Comparison of ENCODE assay signal across 3 cellular contexts in the genomic region with DNA sequence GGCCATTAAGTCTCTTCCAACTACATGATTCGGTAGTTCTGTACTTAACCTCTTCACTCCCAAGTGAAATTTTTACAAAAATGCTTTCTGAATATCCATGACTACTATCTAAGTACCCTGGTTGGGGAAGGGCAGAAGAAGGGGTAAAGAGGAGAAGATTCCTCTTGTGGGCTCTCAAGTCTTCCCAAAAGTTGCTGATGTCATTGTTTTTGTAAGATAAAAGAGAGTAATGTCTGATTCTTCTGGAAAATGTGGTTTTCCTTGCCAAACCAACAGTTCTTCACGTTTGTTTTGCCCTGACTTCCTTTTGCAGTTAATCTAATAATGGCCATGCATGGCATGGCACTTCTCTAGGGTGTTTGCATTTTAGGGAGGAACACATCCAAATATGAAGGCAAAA.
TF ChIP-seq lines count a peak whose summit lies in the region.

No MANE protein-coding gene starts in this region.

TF ChIP-seq in HepG2, 621 proteins besides CTCF, POLR2A, EP300 and RAD21:
- TF ChIP-seq NFRKB (IDR thresholded peaks at IDR 0.05) (no peak), ZNF205 (CRISPR knock-in tag; IDR thresholded peaks at IDR 0.05) (no peak), KMT2B (CRISPR knock-in tag; IDR thresholded peaks at IDR 0.05) (no peak), ARHGAP35 (CRISPR knock-in tag; IDR thresholded peaks at IDR 0.05; ENCODE audit: borderline replicate concordance) (no peak), HHEX (CRISPR knock-in tag; IDR thresholded peaks at IDR 0.05) (no peak), MAFK (conservative IDR thresholded peaks at IDR 0.05 in 1 of 2, IDR thresholded peaks at IDR 0.05 in 1 of 2; ENCODE audit: low read length in 2 of 2) (peak; percentile 32 to 60; a peak in 2 of 4 replicates), HCFC1 (IDR thresholded peaks at IDR 0.05; ENCODE audit: low read depth, low read length) (no peak), MAFF (IDR thresholded peaks at IDR 0.05; ENCODE audit: low read depth, low read length) (0 out of 2 replicates have a peak, but pooled peaks have one; percentile 39), MED8 (CRISPR knock-in tag; IDR thresholded peaks at IDR 0.05; ENCODE audit: insufficient replicate concordance) (no peak)
- TF ChIP-seq, protein P1, sequence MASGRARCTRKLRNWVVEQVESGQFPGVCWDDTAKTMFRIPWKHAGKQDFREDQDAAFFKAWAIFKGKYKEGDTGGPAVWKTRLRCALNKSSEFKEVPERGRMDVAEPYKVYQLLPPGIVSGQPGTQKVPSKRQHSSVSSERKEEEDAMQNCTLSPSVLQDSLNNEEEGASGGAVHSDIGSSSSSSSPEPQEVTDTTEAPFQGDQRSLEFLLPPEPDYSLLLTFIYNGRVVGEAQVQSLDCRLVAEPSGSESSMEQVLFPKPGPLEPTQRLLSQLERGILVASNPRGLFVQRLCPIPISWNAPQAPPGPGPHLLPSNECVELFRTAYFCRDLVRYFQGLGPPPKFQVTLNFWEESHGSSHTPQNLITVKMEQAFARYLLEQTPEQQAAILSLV (CRISPR knock-in tag; IDR thresholded peaks at IDR 0.05; ENCODE audit: borderline replicate concordance), result no peak

TF ChIP-seq in K562, 482 proteins besides CTCF, POLR2A, EP300 and RAD21 (continues in another document):
- TF ChIP-seq, protein P2, sequence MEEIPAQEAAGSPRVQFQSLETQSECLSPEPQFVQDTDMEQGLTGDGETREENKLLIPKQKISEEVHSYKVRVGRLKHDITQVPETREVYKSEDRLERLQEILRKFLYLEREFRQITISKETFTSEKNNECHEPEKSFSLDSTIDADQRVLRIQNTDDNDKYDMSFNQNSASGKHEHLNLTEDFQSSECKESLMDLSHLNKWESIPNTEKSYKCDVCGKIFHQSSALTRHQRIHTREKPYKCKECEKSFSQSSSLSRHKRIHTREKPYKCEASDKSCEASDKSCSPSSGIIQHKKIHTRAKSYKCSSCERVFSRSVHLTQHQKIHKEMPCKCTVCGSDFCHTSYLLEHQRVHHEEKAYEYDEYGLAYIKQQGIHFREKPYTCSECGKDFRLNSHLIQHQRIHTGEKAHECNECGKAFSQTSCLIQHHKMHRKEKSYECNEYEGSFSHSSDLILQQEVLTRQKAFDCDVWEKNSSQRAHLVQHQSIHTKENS (CRISPR knock-in tag; IDR thresholded peaks at IDR 0.05), result no peak
- TF ChIP-seq ZBTB9 (CRISPR knock-in tag; IDR thresholded peaks at IDR 0.05), result no peak
- TF ChIP-seq EGR1 (conservative IDR thresholded peaks at IDR 0.05), result no peak
- TF ChIP-seq MAFG (tag; conservative IDR thresholded peaks at IDR 0.05), result peak; percentile 84
- 0 out of 2 replicates have a peak, but pooled peaks have one; percentile 10 for TF ChIP-seq ATF7 (IDR thresholded peaks at IDR 0.05)
- peak; percentile 68 for TF ChIP-seq NFE2 (IDR thresholded peaks at IDR 0.05; ENCODE audit: low read depth)
- TF ChIP-seq MAFF (IDR thresholded peaks at IDR 0.05; ENCODE audit: low read length), result peak; percentile 86
- no peak for TF ChIP-seq DEAF1 (CRISPR knock-in tag; IDR thresholded peaks at IDR 0.05)
- TF ChIP-seq MTA1 (IDR thresholded peaks at IDR 0.05; ENCODE audit: borderline replicate concordance), result no peak
- TF ChIP-seq ZNF384 (IDR thresholded peaks at IDR 0.05; ENCODE audit: low read depth, low read length), result 0 out of 2 replicates have a peak, but pooled peaks have one; percentile 20
- TF ChIP-seq MAFK (IDR thresholded peaks at IDR 0.05; ENCODE audit: low read length), result peak; percentile 77
- no peak for TF ChIP-seq IRF2 (CRISPR knock-in tag; IDR thresholded peaks at IDR 0.05)
- peak; percentile 93 for TF ChIP-seq C11orf30 (IDR thresholded peaks at IDR 0.05; ENCODE audit: low read depth)
- TF ChIP-seq JUND (IDR thresholded peaks at IDR 0.05; ENCODE audit: borderline replicate concordance, low read depth, low read length), result 0 out of 2 replicates have a peak, but pooled peaks have one; percentile 11
- no peak for TF ChIP-seq JUND (tag; IDR thresholded peaks at IDR 0.05; ENCODE audit: borderline replicate concordance, low read depth, low read length)
- no peak for TF ChIP-seq ZEB2 (IDR thresholded peaks at IDR 0.05)
- TF ChIP-seq TBL1XR1 (IDR thresholded peaks at IDR 0.05; ENCODE audit: low read length in 2 of 2), result no peak
- no peak for TF ChIP-seq ZNF740 (CRISPR knock-in tag; IDR thresholded peaks at IDR 0.05)
- no peak for TF ChIP-seq ZNF740 (tag; IDR thresholded peaks at IDR 0.05)
- TF ChIP-seq ZNF239 (CRISPR knock-in tag; IDR thresholded peaks at IDR 0.05), result no peak
- TF ChIP-seq, protein P3, sequence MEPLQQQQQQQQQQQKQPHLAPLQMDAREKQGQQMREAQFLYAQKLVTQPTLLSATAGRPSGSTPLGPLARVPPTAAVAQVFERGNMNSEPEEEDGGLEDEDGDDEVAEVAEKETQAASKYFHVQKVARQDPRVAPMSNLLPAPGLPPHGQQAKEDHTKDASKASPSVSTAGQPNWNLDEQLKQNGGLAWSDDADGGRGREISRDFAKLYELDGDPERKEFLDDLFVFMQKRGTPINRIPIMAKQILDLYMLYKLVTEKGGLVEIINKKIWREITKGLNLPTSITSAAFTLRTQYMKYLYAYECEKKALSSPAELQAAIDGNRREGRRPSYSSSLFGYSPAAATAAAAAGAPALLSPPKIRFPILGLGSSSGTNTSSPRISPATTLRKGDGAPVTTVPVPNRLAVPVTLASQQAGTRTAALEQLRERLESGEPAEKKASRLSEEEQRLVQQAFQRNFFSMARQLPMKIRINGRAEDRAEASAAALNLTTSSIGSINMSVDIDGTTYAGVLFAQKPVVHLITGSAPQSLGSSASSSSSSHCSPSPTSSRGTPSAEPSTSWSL (CRISPR knock-in tag; IDR thresholded peaks at IDR 0.05; ENCODE audit: borderline replicate concordance), result no peak
- TF ChIP-seq TOE1 (IDR thresholded peaks at IDR 0.05; ENCODE audit: borderline replicate concordance), result no peak
- no peak for TF ChIP-seq TOE1 (CRISPR knock-in tag; IDR thresholded peaks at IDR 0.05; ENCODE audit: borderline replicate concordance, low read depth)
- TF ChIP-seq ZNF75A (CRISPR knock-in tag; IDR thresholded peaks at IDR 0.05), result no peak

TF ChIP-seq in GM23338, 12 proteins besides CTCF, POLR2A, EP300 and RAD21:
- TF ChIP-seq REST (IDR thresholded peaks at IDR 0.05; ENCODE audit: unreplicated experiment) (no peak), ZNF114 (CRISPR knock-in tag; IDR thresholded peaks at IDR 0.05) (no peak), JUNB (IDR thresholded peaks at IDR 0.05; ENCODE audit: unreplicated experiment) (no peak), ETS1 (IDR thresholded peaks at IDR 0.05) (no peak), POLR2AphosphoS5 (IDR thresholded peaks at IDR 0.05; ENCODE audit: low read depth) (no peak), EZH2 (IDR thresholded peaks at IDR 0.05; ENCODE audit: low read depth, unreplicated experiment) (no peak), ZNF331 (CRISPR knock-in tag; IDR thresholded peaks at IDR 0.05; ENCODE audit: low read depth) (no peak), EZH2phosphoT487 (IDR thresholded peaks at IDR 0.05; ENCODE audit: unreplicated experiment) (no peak), NANOG (IDR thresholded peaks at IDR 0.05; ENCODE audit: borderline replicate concordance) (no peak)
- TF ChIP-seq, protein P4, sequence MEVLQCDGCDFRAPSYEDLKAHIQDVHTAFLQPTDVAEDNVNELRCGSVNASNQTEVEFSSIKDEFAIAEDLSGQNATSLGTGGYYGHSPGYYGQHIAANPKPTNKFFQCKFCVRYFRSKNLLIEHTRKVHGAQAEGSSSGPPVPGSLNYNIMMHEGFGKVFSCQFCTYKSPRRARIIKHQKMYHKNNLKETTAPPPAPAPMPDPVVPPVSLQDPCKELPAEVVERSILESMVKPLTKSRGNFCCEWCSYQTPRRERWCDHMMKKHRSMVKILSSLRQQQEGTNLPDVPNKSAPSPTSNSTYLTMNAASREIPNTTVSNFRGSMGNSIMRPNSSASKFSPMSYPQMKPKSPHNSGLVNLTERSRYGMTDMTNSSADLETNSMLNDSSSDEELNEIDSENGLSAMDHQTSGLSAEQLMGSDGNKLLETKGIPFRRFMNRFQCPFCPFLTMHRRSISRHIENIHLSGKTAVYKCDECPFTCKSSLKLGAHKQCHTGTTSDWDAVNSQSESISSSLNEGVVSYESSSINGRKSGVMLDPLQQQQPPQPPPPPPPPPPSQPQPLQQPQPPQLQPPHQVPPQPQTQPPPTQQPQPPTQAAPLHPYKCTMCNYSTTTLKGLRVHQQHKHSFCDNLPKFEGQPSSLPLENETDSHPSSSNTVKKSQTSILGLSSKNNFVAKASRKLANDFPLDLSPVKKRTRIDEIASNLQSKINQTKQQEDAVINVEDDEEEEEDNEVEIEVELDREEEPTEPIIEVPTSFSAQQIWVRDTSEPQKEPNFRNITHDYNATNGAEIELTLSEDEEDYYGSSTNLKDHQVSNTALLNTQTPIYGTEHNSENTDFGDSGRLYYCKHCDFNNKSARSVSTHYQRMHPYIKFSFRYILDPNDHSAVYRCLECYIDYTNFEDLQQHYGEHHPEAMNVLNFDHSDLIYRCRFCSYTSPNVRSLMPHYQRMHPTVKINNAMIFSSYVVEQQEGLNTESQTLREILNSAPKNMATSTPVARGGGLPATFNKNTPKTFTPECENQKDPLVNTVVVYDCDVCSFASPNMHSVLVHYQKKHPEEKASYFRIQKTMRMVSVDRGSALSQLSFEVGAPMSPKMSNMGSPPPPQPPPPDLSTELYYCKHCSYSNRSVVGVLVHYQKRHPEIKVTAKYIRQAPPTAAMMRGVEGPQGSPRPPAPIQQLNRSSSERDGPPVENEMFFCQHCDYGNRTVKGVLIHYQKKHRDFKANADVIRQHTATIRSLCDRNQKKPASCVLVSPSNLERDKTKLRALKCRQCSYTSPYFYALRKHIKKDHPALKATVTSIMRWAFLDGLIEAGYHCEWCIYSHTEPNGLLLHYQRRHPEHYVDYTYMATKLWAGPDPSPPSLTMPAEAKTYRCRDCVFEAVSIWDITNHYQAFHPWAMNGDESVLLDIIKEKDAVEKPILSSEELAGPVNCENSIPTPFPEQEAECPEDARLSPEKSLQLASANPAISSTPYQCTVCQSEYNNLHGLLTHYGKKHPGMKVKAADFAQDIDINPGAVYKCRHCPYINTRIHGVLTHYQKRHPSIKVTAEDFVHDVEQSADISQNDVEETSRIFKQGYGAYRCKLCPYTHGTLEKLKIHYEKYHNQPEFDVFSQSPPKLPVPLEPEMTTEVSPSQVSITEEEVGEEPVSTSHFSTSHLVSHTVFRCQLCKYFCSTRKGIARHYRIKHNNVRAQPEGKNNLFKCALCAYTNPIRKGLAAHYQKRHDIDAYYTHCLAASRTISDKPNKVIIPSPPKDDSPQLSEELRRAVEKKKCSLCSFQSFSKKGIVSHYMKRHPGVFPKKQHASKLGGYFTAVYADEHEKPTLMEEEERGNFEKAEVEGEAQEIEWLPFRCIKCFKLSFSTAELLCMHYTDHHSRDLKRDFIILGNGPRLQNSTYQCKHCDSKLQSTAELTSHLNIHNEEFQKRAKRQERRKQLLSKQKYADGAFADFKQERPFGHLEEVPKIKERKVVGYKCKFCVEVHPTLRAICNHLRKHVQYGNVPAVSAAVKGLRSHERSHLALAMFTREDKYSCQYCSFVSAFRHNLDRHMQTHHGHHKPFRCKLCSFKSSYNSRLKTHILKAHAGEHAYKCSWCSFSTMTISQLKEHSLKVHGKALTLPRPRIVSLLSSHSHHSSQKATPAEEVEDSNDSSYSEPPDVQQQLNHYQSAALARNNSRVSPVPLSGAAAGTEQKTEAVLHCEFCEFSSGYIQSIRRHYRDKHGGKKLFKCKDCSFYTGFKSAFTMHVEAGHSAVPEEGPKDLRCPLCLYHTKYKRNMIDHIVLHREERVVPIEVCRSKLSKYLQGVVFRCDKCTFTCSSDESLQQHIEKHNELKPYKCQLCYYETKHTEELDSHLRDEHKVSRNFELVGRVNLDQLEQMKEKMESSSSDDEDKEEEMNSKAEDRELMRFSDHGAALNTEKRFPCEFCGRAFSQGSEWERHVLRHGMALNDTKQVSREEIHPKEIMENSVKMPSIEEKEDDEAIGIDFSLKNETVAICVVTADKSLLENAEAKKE (CRISPR knock-in tag; IDR thresholded peaks at IDR 0.05), result no peak
TF ChIP-seq in GM23338: peak in this region for 0.
